9 cellular contexts compared by ENCODE assay signal in genomic region chr1:165375623-165376022, GRCh38. TPM values are rescaled to one million over a fixed set of nuclear protein-coding genes. Genes with fewer than 3 reads are reported as not detected.
DNase-seq lines count a peak whose midpoint lies in the region; TF ChIP-seq lines count a peak whose summit lies in the region.
"Had no signal": no experiment of that assay in that cellular context is flagged by ENCODE, and none has a peak within 500 bp of the region (broad histone marks: within the 10 kb centered on the region; RNA-seq: fewer than 3 reads in every experiment).

No MANE protein-coding gene starts in this region.

- H3K27ac Mint-ChIP-seq in nephron = peak overlapping the region; percentile 79 to 90 (median 83)
- no peak overlapping the region for H3K27ac Mint-ChIP-seq in activated CD4-positive, alpha-beta T cell treated with anti-CD3 and anti-CD28 coated beads, Interleukin-2, amount 10 ng/mL, durations not matched to agents 7 days and 5 days

- peak overlapping the region; percentile 90 for H3K27ac ChIP-seq in ACC112 (ENCODE audit: low read depth, low read length)
- no peak overlapping the region for H3K27ac ChIP-seq in HUES6 (ENCODE audit: low read depth, low read length)
- H3K27ac ChIP-seq in ectodermal cell (ENCODE audit: insufficient read depth, low read depth, low read length, poor library complexity, severe bottlenecking) = no peak overlapping the region

- no peaks in the 10 kb centered on the region for H3K79me2 ChIP-seq in ACC112 (ENCODE audit: control insufficient read depth, insufficient read depth, low read length, unreplicated experiment)

- H3K4me1 Mint-ChIP-seq in nephron = peaks cover 39% of the 10 kb centered on the region
- H3K4me1 Mint-ChIP-seq in activated CD4-positive, alpha-beta T cell treated with anti-CD3 and anti-CD28 coated beads, Interleukin-2, amount 10 ng/mL, durations not matched to agents 7 days and 5 days = peaks cover 15% of the 10 kb centered on the region

- peak overlapping the region; percentile 52 for H3K9ac ChIP-seq in HUES6 (ENCODE audit: low read length)

- H3K4me3 Mint-ChIP-seq in nephron = peak overlapping the region; percentile 41 to 67 (median 63)
- H3K4me3 Mint-ChIP-seq in activated CD4-positive, alpha-beta T cell treated with anti-CD3 and anti-CD28 coated beads, Interleukin-2, amount 10 ng/mL, durations not matched to agents 7 days and 5 days = no peak overlapping the region

- H3K4me1 ChIP-seq in ACC112 (ENCODE audit: control insufficient read depth, insufficient read depth, low read length, unreplicated experiment) (peaks cover 12% of the 10 kb centered on the region), HUES6 (ENCODE audit: control insufficient read depth, insufficient read depth, low read length) (peaks cover 10% of the 10 kb centered on the region), ectodermal cell (ENCODE audit: control insufficient read depth, insufficient read depth, low read length) (no peaks in the 10 kb centered on the region)

- TF ChIP-seq POLR2A in erythroblast (IDR thresholded peaks at IDR 0.05; ENCODE audit: low read length) = no peak

- 35 to 41% methylated on average over 5 to 7 of the region's 7 CpGs for WGBS in ectodermal cell, 2 experiments

- CTCF ChIA-PET in activated CD4-positive, alpha-beta T cell treated with anti-CD3 and anti-CD28 coated beads, Interleukin-2, amount 10 ng/mL, durations not matched to agents 7 days and 5 days (lab: Charles Lee) = interaction anchor here (1.5 to 2.1 kb wide), 2 partner anchors 8 to 227 kb away, joined by 4 to 10 read pairs; no protein-coding TSS in a partner anchor

- POLR2A ChIA-PET in activated CD4-positive, alpha-beta T cell treated with anti-CD3 and anti-CD28 coated beads, Interleukin-2, amount 10 ng/mL, durations not matched to agents 7 days and 5 days (lab: Charles Lee) = no interaction called here

- no peaks in the 10 kb centered on the region for H3K9me3 Mint-ChIP-seq in nephron
- H3K9me3 Mint-ChIP-seq in activated CD4-positive, alpha-beta T cell treated with anti-CD3 and anti-CD28 coated beads, Interleukin-2, amount 10 ng/mL, durations not matched to agents 7 days and 5 days = no peaks in the 10 kb centered on the region

- H3K9me3 ChIP-seq in HUES6 (ENCODE audit: control insufficient read depth, insufficient read depth, low read depth, low read length) (no peaks in the 10 kb centered on the region), ectodermal cell (ENCODE audit: control insufficient read depth, low read length) (no peaks in the 10 kb centered on the region)

- TF ChIP-seq CTCF in nephron (IDR thresholded peaks at IDR 0.05; ENCODE audit: unreplicated experiment in 3 of 3) = no peak

- H3K36me3 ChIP-seq in ACC112 (ENCODE audit: insufficient read depth, low read length) (no peaks in the 10 kb centered on the region), HUES6 (ENCODE audit: control insufficient read depth, insufficient read depth, low read length) (no peaks in the 10 kb centered on the region), ectodermal cell (ENCODE audit: control insufficient read depth, insufficient read depth, low read length) (no peaks in the 10 kb centered on the region)

- peak overlapping the region; percentile 67 for H3K4me3 ChIP-seq in ACC112 (ENCODE audit: low read depth, low read length)
- H3K4me3 ChIP-seq in HUES6 (ENCODE audit: low read depth, low read length) = peak overlapping the region; percentile 73
- peak overlapping the region; percentile 24 for H3K4me3 ChIP-seq in ectodermal cell (ENCODE audit: insufficient read depth, low read depth, low read length)

- peak overlapping the region; percentile 80 for H2AFZ ChIP-seq in ACC112 (ENCODE audit: low read length, unreplicated experiment)

- DNase-seq in iPS-NIHi11 (ENCODE audit: low spot score) (no peak), posterior vena cava (ENCODE audit: low spot score) (no peak), erythroblast (lab: John Stamatoyannopoulos, UW) (no peak)
- DNase-seq in activated CD4-positive, alpha-beta T cell treated with anti-CD3 and anti-CD28 coated beads, Interleukin-2, amount 10 ng/mL, durations not matched to agents 7 days and 5 days = no peak

- peaks cover 44% of the 10 kb centered on the region for H3K27me3 Mint-ChIP-seq in nephron (ENCODE audit: low read depth)
- H3K27me3 Mint-ChIP-seq in activated CD4-positive, alpha-beta T cell treated with anti-CD3 and anti-CD28 coated beads, Interleukin-2, amount 10 ng/mL, durations not matched to agents 7 days and 5 days = peaks cover 65% of the 10 kb centered on the region

- H3K36me3 Mint-ChIP-seq in nephron (ENCODE audit: low read depth) = no peaks in the 10 kb centered on the region
- no peaks in the 10 kb centered on the region for H3K36me3 Mint-ChIP-seq in activated CD4-positive, alpha-beta T cell treated with anti-CD3 and anti-CD28 coated beads, Interleukin-2, amount 10 ng/mL, durations not matched to agents 7 days and 5 days (ENCODE audit: low read depth)

- peaks cover 5% of the 10 kb centered on the region; the same call in 1 of the 2 replicates for H3K27me3 ChIP-seq in ACC112 (ENCODE audit: insufficient read depth, low read length)
- H3K27me3 ChIP-seq in HUES6 (ENCODE audit: control insufficient read depth, insufficient read depth, low read length) = peaks cover 24% of the 10 kb centered on the region
- H3K27me3 ChIP-seq in ectodermal cell (ENCODE audit: control insufficient read depth, insufficient read depth, low read length, poor library complexity, severe bottlenecking) = peaks cover 40% of the 10 kb centered on the region

- intact Hi-C loops in posterior vena cava (cut with DNase I) = no loop called here

RNA-seq across cellular contexts. Expression of gene LMX1A, which starts 19.1 kb away (rescaled TPM):
- polyA plus RNA-seq in ectodermal cell (2013, experiment 1 of 4) = 51.5 TPM
- 55.4 TPM for polyA plus RNA-seq in ectodermal cell (2013, experiment 2 of 4)
- 42.3 TPM for polyA plus RNA-seq in ectodermal cell (2013, experiment 3 of 4)
- polyA plus RNA-seq in ectodermal cell (2013, experiment 4 of 4) = 52.0 TPM
- total RNA-seq in posterior vena cava = under 1 TPM; 0.19 to 0.79 TPM
- not detected for total RNA-seq in activated CD4-positive, alpha-beta T cell treated with anti-CD3 and anti-CD28 coated beads, Interleukin-2, amount 10 ng/mL, durations not matched to agents 7 days and 5 days
- total RNA-seq: NCI-H460 had no signal
